20 cellular contexts compared by ENCODE assay signal in the genomic region with DNA sequence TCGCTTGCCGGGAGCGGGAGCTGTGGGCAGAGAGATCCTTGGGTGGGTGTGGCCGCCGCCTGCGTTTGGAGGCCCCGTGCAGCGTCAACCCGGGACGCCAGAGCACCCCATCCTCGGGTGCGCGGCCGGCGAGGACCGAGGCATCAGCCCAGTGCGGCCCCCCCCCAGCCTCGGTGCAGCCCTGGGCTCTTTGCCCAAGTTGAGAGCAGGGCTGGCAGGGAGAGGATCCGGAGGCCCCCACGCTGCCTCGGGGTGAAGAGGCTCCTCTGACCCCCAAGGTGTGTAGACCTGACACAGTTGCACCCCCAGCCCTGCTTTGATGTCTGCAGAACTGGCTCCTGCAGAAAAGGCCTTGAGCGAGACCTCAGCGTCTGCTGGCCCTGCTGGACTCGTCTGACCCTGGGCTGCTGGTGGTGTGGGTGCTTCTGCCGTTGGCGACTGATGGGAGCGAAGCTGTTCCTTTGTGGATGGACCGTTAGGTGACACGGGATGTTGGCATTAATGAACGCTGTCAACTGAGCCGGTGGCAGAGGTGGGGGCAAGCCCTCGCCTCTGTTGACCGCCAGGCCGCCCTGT. TPM values are rescaled to one million over a fixed set of nuclear protein-coding genes. Genes with fewer than 3 reads are reported as not detected.
A peak's percentile ranks its signal among the peaks of the same experiment; 100 is the strongest.
DNase-seq lines count a peak whose midpoint lies in the region; ATAC-seq and TF ChIP-seq lines count a peak whose summit lies in the region.
"Had no signal": no experiment of that assay in that cellular context is flagged by ENCODE, and none has a peak within 500 bp of the region (broad histone marks: within the 10 kb centered on the region; RNA-seq: fewer than 3 reads in every experiment).

No MANE protein-coding gene starts in this region.

- dilution Hi-C loops in mammary epithelial cell (cut with HindIII; ENCODE audit: low sequenced_read_pairs) = no loop called here

- no peak overlapping the region for H3K9ac ChIP-seq in mammary epithelial cell (ENCODE audit: insufficient read depth, low read length)
- H3K9ac ChIP-seq: neural progenitor cell had no signal

- H3K4me1 ChIP-seq in mammary epithelial cell (ENCODE audit: insufficient read depth, low read length) (no peaks in the 10 kb centered on the region), osteoblast (ENCODE audit: insufficient read depth, low read length) (peaks cover 3% of the 10 kb centered on the region), tibial artery (peaks cover 0 to 93% (median 61%) of the 10 kb centered on the region in 4 donors)
- no peaks in the 10 kb centered on the region for H3K4me1 ChIP-seq in effector memory CD4-positive, alpha-beta T cell (ENCODE audit: control insufficient read depth, insufficient read depth, low read length, poor library complexity, severe bottlenecking)
- H3K4me1 ChIP-seq: colonic mucosa, neural progenitor cell had no signal

- H3K9me3 ChIP-seq in WERI-Rb-1 (ENCODE audit: severe bottlenecking) = no peaks in the 10 kb centered on the region
- H3K9me3 ChIP-seq in mammary epithelial cell (replicated peaks; ENCODE audit: insufficient read depth, low read length) = no peaks in the 10 kb centered on the region
- no peaks in the 10 kb centered on the region for H3K9me3 ChIP-seq in osteoblast (ENCODE audit: low read depth, low read length)
- H3K9me3 ChIP-seq in tibial artery = no peaks in the 10 kb centered on the region
- no peaks in the 10 kb centered on the region for H3K9me3 ChIP-seq in effector memory CD4-positive, alpha-beta T cell (ENCODE audit: control insufficient read depth, low read length)
- H3K9me3 ChIP-seq: colonic mucosa had no signal

- peak overlapping the region; percentile 95 for H3K27ac ChIP-seq in WERI-Rb-1
- H3K27ac ChIP-seq in mammary epithelial cell (ENCODE audit: insufficient read depth, low read depth, low read length) = no peak overlapping the region
- no peak overlapping the region for H3K27ac ChIP-seq in osteoblast (ENCODE audit: low read depth, low read length)
- peak overlapping the region; percentile 66 to 94 for H3K27ac ChIP-seq in tibial artery
- no peak overlapping the region for H3K27ac ChIP-seq in effector memory CD4-positive, alpha-beta T cell (ENCODE audit: insufficient read depth, low read length, poor library complexity, severe bottlenecking)
- H3K27ac ChIP-seq: colonic mucosa, neural progenitor cell had no signal

- DNase-seq in WERI-Rb-1 (no peak), mammary epithelial cell (no peak), osteoblast (ENCODE audit: insufficient read length, low spot score, missing footprints) (peak; percentile 91), tibial artery (no peak), omental fat pad (ENCODE audit: low spot score) (no peak)
- DNase-seq in effector memory CD4-positive, alpha-beta T cell = no peak
- DNase-seq: activated CD4-positive, alpha-beta T cell treated with anti-CD3 and anti-CD28 coated beads, Interleukin-2, amount 50 U/mL, for 4 hours; activated naive CD4-positive, alpha-beta T cell; activated T-cell treated with anti-CD3 and anti-CD28 coated beads, Interleukin-2, amount 50 U/mL, for 72 hours; CD4-positive, alpha-beta T cell; colonic mucosa; KG1; NCI-H146; NCI-H510A; NK-92 treated with Interleukin-12 subunit alpha and Interleukin-12 subunit beta, amount 100 ng/mL, for 24 hours; SIG-M5; small intestine had no signal

- in situ Hi-C loops in mammary epithelial cell (cut with MboI; ENCODE audit: low sequenced_read_pairs in 2 of 2) = no loop called here

- no peak overlapping the region for H3K4me3 ChIP-seq in WERI-Rb-1 (ENCODE audit: low read depth, low read length)
- H3K4me3 ChIP-seq in mammary epithelial cell (replicated peaks in 1 of 3; ENCODE audit: insufficient read depth in 1 of 3, low read depth in 2 of 3, low read length in 3 of 3) = no peak overlapping the region
- no peak overlapping the region for H3K4me3 ChIP-seq in osteoblast (ENCODE audit: insufficient read depth, low read length)
- peak overlapping the region; percentile 12 to 28 for H3K4me3 ChIP-seq in tibial artery
- H3K4me3 ChIP-seq in effector memory CD4-positive, alpha-beta T cell (ENCODE audit: insufficient read depth, low read depth, low read length, poor library complexity, severe bottlenecking) = no peak overlapping the region
- H3K4me3 ChIP-seq: colonic mucosa, neural progenitor cell had no signal

- WGBS in mammary epithelial cell (ENCODE audit: low coverage, missing lambda C conversion rate) = 27% methylated on average over 11 of the region's 34 CpGs

- H3K27me3 ChIP-seq in WERI-Rb-1 (ENCODE audit: insufficient read depth, low read depth, severe bottlenecking) = no peaks in the 10 kb centered on the region
- peaks cover 49% of the 10 kb centered on the region for H3K27me3 ChIP-seq in mammary epithelial cell (ENCODE audit: insufficient read depth, low read length)
- peaks cover 18% of the 10 kb centered on the region for H3K27me3 ChIP-seq in osteoblast (ENCODE audit: insufficient read depth, low read length)
- peaks cover 0 to 18% of the 10 kb centered on the region in 2 donors for H3K27me3 ChIP-seq in tibial artery
- H3K27me3 ChIP-seq in effector memory CD4-positive, alpha-beta T cell (replicated peaks; ENCODE audit: control insufficient read depth, insufficient read depth, low read length, poor library complexity, severe bottlenecking) = peaks cover 9% of the 10 kb centered on the region
- H3K27me3 ChIP-seq: neural progenitor cell had no signal

- H3K79me2 ChIP-seq in mammary epithelial cell (ENCODE audit: insufficient read depth, low read length) = no peaks in the 10 kb centered on the region
- no peaks in the 10 kb centered on the region for H3K79me2 ChIP-seq in osteoblast (ENCODE audit: insufficient read depth, low read length)

- H3K4me2 ChIP-seq in mammary epithelial cell (ENCODE audit: insufficient read depth, low read depth, low read length) (peak overlapping the region; percentile 41), osteoblast (ENCODE audit: insufficient read depth, low read length) (no peak overlapping the region)
- H3K4me2 ChIP-seq: neural progenitor cell had no signal

- H2AFZ ChIP-seq in mammary epithelial cell (ENCODE audit: low read depth, low read length) = no peak overlapping the region
- H2AFZ ChIP-seq in osteoblast (ENCODE audit: low read length) = no peak overlapping the region
- H2AFZ ChIP-seq: neural progenitor cell had no signal

- CTCF ChIA-PET in mammary epithelial cell (lab: Charles Lee; ENCODE audit: low non-redundant PET) = no interaction called here

- no TSS peak for BruUV-seq in mammary epithelial cell (replicated peaks; lab: Mats Ljungman, UMichigan)

- no peak for ATAC-seq in omental fat pad (ENCODE audit: low FRiP score)
- no peak for ATAC-seq in GM18873 (IDR thresholded peaks at IDR 0.05; ENCODE audit: low FRiP score, unreplicated experiment)
- ATAC-seq: activated T-cell treated with anti-CD3 and anti-CD28 coated beads, Interleukin-2, amount 50 U/mL, for 72 hours had no signal

- H3K36me3 ChIP-seq in WERI-Rb-1 = peaks cover 50% of the 10 kb centered on the region
- no peaks in the 10 kb centered on the region for H3K36me3 ChIP-seq in mammary epithelial cell (ENCODE audit: insufficient read depth, low read length)
- no peaks in the 10 kb centered on the region for H3K36me3 ChIP-seq in osteoblast (ENCODE audit: insufficient read depth, low read length)
- peaks cover 5 to 11% (median 10%) of the 10 kb centered on the region in 3 donors for H3K36me3 ChIP-seq in tibial artery
- H3K36me3 ChIP-seq in effector memory CD4-positive, alpha-beta T cell (ENCODE audit: control insufficient read depth, insufficient read depth, low read length) = no peaks in the 10 kb centered on the region
- H3K36me3 ChIP-seq: colonic mucosa, neural progenitor cell had no signal

- TF ChIP-seq CTCF in WERI-Rb-1 (IDR thresholded peaks at IDR 0.05; ENCODE audit: low read depth, low read length) (no peak), mammary epithelial cell (conservative IDR thresholded peaks at IDR 0.05 in 1 of 2, IDR thresholded peaks at IDR 0.05 in 1 of 2; ENCODE audit: extremely low read depth in 1 of 2, insufficient read depth in 1 of 2, low read depth in 1 of 2, low read length in 2 of 2) (no peak), osteoblast (IDR thresholded peaks at IDR 0.05; ENCODE audit: extremely low read depth, low read depth, low read length) (no peak), tibial artery (IDR thresholded peaks at IDR 0.05) (no peak), omental fat pad (IDR thresholded peaks at IDR 0.05) (no peak)

- intact Hi-C loops in mammary epithelial cell (cut with micrococcal nuclease) (no loop called here), tibial artery (cut with DNase I; ENCODE audit: low total_unique reads) (no loop called here)

- H4K20me1 ChIP-seq in mammary epithelial cell (ENCODE audit: insufficient read depth, low read length) (peaks cover 6% of the 10 kb centered on the region), osteoblast (ENCODE audit: insufficient read depth, low read length) (no peaks in the 10 kb centered on the region)

RNA-seq across cellular contexts. Expression of a gene that starts 8.0 kb away (rescaled TPM):
- total RNA-seq in mammary epithelial cell = not detected
- 0.01 TPM for polyA plus RNA-seq in mammary epithelial cell
- not detected for polyA minus RNA-seq in mammary epithelial cell
- under 0.01 TPM in 2 replicates for total RNA-seq in osteoblast
- total RNA-seq in omental fat pad = 10 to 100 TPM in 2 of 4 donors, 1 to 10 TPM in 2; 1.8 to 13.6 (median 10.2) TPM
- total RNA-seq: bronchial epithelial cell had no signal

Comparison
In these comparisons a context has a peak if more than half of its experiments do, and no peak if none do; other contexts are left out.
1. H3K27ac ChIP-seq: peak in WERI-Rb-1 (single experiment) and tibial artery (2 of 2); none in mammary epithelial cell (single experiment), osteoblast (single experiment) and effector memory CD4-positive, alpha-beta T cell (single experiment).
2. H3K4me3 ChIP-seq: peak in tibial artery (2 of 2); none in WERI-Rb-1 (single experiment), mammary epithelial cell (0 of 3), osteoblast (single experiment) and effector memory CD4-positive, alpha-beta T cell (single experiment).